ENCODE assay signal across 26 cellular contexts in the genomic region with DNA sequence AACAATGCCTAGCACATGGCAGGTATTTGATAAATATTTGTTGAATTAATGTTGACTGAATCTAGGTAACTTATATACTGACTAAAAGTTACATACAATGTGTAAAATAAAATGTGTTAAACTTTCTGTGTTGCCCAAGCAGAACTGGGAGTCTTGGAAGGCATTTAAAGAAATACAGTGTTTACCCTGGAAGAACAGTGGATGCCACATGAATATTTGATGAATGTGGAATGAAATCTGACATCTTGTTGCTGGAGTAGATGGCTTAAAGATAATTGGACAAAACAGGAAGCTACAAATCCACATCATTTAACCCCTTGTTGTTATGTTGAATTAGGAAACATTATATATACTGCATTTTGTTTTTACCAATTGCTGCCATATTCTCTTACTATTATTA.
"Had no signal": no experiment of that assay in that cellular context is flagged by ENCODE, and none has a peak within 500 bp of the region (broad histone marks: within the 10 kb centered on the region; RNA-seq: fewer than 3 reads in every experiment).

No MANE protein-coding gene starts in this region.

- DNase-seq: stimulated activated CD4-positive, alpha-beta T cell treated with anti-CD3 and anti-CD28 coated beads, Interleukin-2, amount 100 ng/mL, for 48 hours; stimulated activated CD4-positive, alpha-beta T cell treated with anti-CD3 and anti-CD28 coated beads, Interleukin-4, amount 100 ng/mL, for 1 hour; stimulated activated CD4-positive, alpha-beta T cell treated with anti-CD3 and anti-CD28 coated beads, Interleukin-4, amount 100 ng/mL, for 24 hours; stimulated activated CD4-positive, alpha-beta T cell treated with anti-CD3 and anti-CD28 coated beads, Interleukin-4, amount 100 ng/mL, for 4 hours; stimulated activated CD8-positive, alpha-beta memory T cell treated with anti-CD3 and anti-CD28 coated beads, Interleukin-4, amount 100 ng/mL, for 48 hours; stimulated activated naive B cell treated with anti-CD40 and anti-IgM and Interleukin-4, amounts not matched to agents 10 μg/mL and 1 μg/mL and 100 μg/mL, for 72 hours; stimulated activated naive CD4-positive, alpha-beta T cell; stimulated activated naive CD4-positive, alpha-beta T cell treated with Interleukin-2 at 50 U/mL for 16 hours; stimulated activated naive CD8-positive, alpha-beta T cell treated with anti-CD3 and anti-CD28 coated beads, Interleukin-15, amount 100 ng/mL, for 72 hours; stimulated activated naive CD8-positive, alpha-beta T cell treated with anti-CD3 and anti-CD28 coated beads, Interleukin-15, Interleukin-2, amounts not matched to agents 100 U/mL and 50 U/mL, for 24 hours; stomach; substantia nigra; testis; thyroid gland; tibial artery; transverse colon; trophoblast cell; upper lobe of left lung; upper lobe of right lung; uterus had no signal

- H3K27ac ChIP-seq: stomach, suprapubic skin, testis, thoracic aorta, thyroid gland, tibial artery, tibial nerve, transverse colon, upper lobe of left lung, upper lobe of right lung, uterus, vagina had no signal

- H3K4me3 ChIP-seq: stomach, suprapubic skin, testis, thoracic aorta, thyroid gland, tibial artery, tibial nerve, transverse colon, upper lobe of left lung, upper lobe of right lung, uterus, vagina had no signal

- ATAC-seq: stimulated activated effector memory CD8-positive, alpha-beta T cell treated with anti-CD3 and anti-CD28 coated beads, Interleukin-12 subunit alpha, Interleukin-12 subunit beta, amount 100 ng/mL, for 72 hours; stimulated activated memory B cell treated with anti-CD40 and anti-IgM and Interleukin-4, amounts not matched to agents 10 μg/mL and 1 μg/mL and 100 μg/mL, for 72 hours; stimulated activated naive B cell treated with anti-CD40 and anti-IgM and Interleukin-4, amounts not matched to agents 10 μg/mL and 1 μg/mL and 100 μg/mL, for 72 hours; stimulated activated naive CD8-positive, alpha-beta T cell treated with anti-CD3 and anti-CD28 coated beads, Interleukin-15, amount 100 ng/mL, for 72 hours; stimulated activated naive CD8-positive, alpha-beta T cell treated with anti-CD3 and anti-CD28 coated beads, Interleukin-15, Interleukin-2, amounts not matched to agents 100 U/mL and 50 U/mL, for 24 hours; upper lobe of right lung had no signal
